8 cellular contexts compared by ENCODE assay signal in the genomic region with DNA sequence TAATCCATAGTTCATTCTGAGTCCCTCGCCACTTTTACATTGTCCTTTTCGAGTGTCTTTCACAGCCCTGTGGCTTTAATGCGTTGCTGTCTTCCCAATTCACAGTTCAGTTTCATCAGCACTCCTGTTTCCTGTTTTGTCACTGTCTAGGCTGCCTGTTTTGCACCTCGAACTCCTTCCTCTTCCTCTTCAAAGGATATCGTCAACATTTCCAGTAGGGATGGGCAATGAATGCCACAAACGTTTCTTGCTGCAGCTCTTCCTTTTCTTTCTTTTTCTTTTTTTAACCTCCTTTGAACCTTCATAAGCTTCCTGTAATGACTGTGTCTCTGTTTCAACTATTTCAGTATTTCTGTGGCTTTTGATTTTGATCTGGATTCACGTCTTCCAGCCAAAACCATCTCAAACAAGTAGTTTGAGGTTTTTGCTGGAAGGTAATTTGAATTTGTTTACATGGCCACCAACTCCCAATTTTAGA.
A peak's percentile ranks its signal among the peaks of the same experiment; 100 is the strongest.
DNase-seq lines count a peak whose midpoint lies in the region; ATAC-seq and TF ChIP-seq lines count a peak whose summit lies in the region.

No MANE protein-coding gene starts in this region.

- H3K36me3 Mint-ChIP-seq in activated T-helper 17 cell treated with anti-CD3 and anti-CD28 coated beads, Interleukin-2, amount 50 U/mL, for 72 hours (ENCODE audit: low read depth), result no peaks in the 10 kb centered on the region
- no peaks in the 10 kb centered on the region for H3K36me3 Mint-ChIP-seq in nephron (ENCODE audit: low read depth)

- H3K4me1 Mint-ChIP-seq in activated T-helper 17 cell treated with anti-CD3 and anti-CD28 coated beads, Interleukin-2, amount 50 U/mL, for 72 hours, result peaks cover 21% of the 10 kb centered on the region
- peaks cover 40% of the 10 kb centered on the region for H3K4me1 Mint-ChIP-seq in nephron

- no peaks in the 10 kb centered on the region for H3K27me3 Mint-ChIP-seq in activated T-helper 17 cell treated with anti-CD3 and anti-CD28 coated beads, Interleukin-2, amount 50 U/mL, for 72 hours
- no peaks in the 10 kb centered on the region for H3K27me3 Mint-ChIP-seq in nephron (ENCODE audit: low read depth)

- H3K4me3 Mint-ChIP-seq in activated T-helper 17 cell treated with anti-CD3 and anti-CD28 coated beads, Interleukin-2, amount 50 U/mL, for 72 hours, result peak overlapping the region; percentile 58
- no peak overlapping the region for H3K4me3 Mint-ChIP-seq in nephron

- TF ChIP-seq CTCF in nephron (IDR thresholded peaks at IDR 0.05; ENCODE audit: unreplicated experiment in 3 of 3), result no peak

- peak; percentile 36 for DNase-seq in HT1080 (ENCODE audit: low read depth)
- no peak for DNase-seq in NCI-H1105 (lab: John Stamatoyannopoulos, UW)
- DNase-seq in NCI-H2081 treated with DMSO at 0.1 percent for 48 hours (lab: John Stamatoyannopoulos, UW), result no peak
- DNase-seq in GM03348 (ENCODE audit: low spot score), result no peak

- peaks cover 3% of the 10 kb centered on the region for H3K9me3 Mint-ChIP-seq in activated T-helper 17 cell treated with anti-CD3 and anti-CD28 coated beads, Interleukin-2, amount 50 U/mL, for 72 hours
- no peaks in the 10 kb centered on the region for H3K9me3 Mint-ChIP-seq in nephron

- peak overlapping the region; percentile 40 for H3K27ac Mint-ChIP-seq in activated T-helper 17 cell treated with anti-CD3 and anti-CD28 coated beads, Interleukin-2, amount 50 U/mL, for 72 hours
- peak overlapping the region in 2 of 3 experiments; percentile 19 to 98 for H3K27ac Mint-ChIP-seq in nephron

- peak; percentile 34 for ATAC-seq in GM18511 (IDR thresholded peaks at IDR 0.05; ENCODE audit: unreplicated experiment)
- ATAC-seq in activated T-helper 17 cell treated with anti-CD3 and anti-CD28 coated beads, Interleukin-2, amount 50 U/mL, for 72 hours (replicated peaks), result peak; percentile 57
- no peak for ATAC-seq in GM18520 (IDR thresholded peaks at IDR 0.05; ENCODE audit: unreplicated experiment)
